In the genomic region with DNA sequence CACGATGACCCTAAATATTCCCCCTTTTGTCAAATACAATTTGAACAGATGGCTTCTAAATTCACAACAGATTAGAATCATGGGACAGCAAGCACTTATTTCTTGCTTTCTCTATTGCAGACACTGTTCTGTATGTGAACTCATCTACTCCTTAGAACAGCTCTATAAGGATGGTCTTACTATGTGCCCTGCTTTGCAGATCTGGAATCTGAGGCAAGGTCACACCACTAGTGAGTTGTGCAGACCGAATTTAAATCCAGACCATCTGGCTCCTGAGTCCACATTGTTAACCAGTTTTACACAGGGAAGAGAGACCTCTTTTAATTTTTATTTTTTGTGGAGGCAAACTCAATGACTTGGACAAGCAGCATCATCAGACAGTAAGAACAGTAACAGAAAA, we compare ENCODE assay signal across 23 cellular contexts. TPM values are rescaled to one million over a fixed set of nuclear protein-coding genes. Genes with fewer than 3 reads are reported as not detected.
DNase-seq lines count a peak whose midpoint lies in the region; ATAC-seq and TF ChIP-seq lines count a peak whose summit lies in the region.
"Had no signal": no experiment of that assay in that cellular context is flagged by ENCODE, and none has a peak within 500 bp of the region (broad histone marks: within the 10 kb centered on the region; RNA-seq: fewer than 3 reads in every experiment).

No MANE protein-coding gene starts in this region.

- CTCF ChIA-PET in activated CD4-positive, alpha-beta T cell treated with anti-CD3 and anti-CD28 coated beads, Interleukin-2, amount 10 ng/mL, durations not matched to agents 7 days and 5 days (lab: Charles Lee), result interaction anchor here (1.4 kb wide), 1 partner anchor 41 kb away, joined by 3 read pairs; no protein-coding TSS in a partner anchor
- CTCF ChIA-PET in GM10248 (lab: Yijun Ruan, JAX), result interaction anchor here (1.7 to 2.0 kb wide), 3 partner anchors 10 to 31 kb away, joined by 3 to 7 read pairs (median 6); no protein-coding TSS in a partner anchor

- H3K4me1 Mint-ChIP-seq in activated CD4-positive, alpha-beta T cell treated with anti-CD3 and anti-CD28 coated beads, Interleukin-2, amount 10 ng/mL, durations not matched to agents 7 days and 5 days, result peaks cover 80% of the 10 kb centered on the region
- H3K4me1 Mint-ChIP-seq in CD4-positive, CD25-positive, alpha-beta regulatory T cell, result peaks cover 56 to 96% (median 82%) of the 10 kb centered on the region in 4 donors
- peaks cover 77% of the 10 kb centered on the region for H3K4me1 Mint-ChIP-seq in glutamatergic neuron (ENCODE audit: low read depth, unreplicated experiment)
- peaks cover 65% of the 10 kb centered on the region for H3K4me1 Mint-ChIP-seq in T-helper 2 cell treated with Interferon-gamma antibody and Interleukin-4, amounts not matched to agents 5 μg/mL and 100 μg/mL, for 36 hours (ENCODE audit: low read depth)

- no peaks in the 10 kb centered on the region for H3K27me3 Mint-ChIP-seq in activated CD4-positive, alpha-beta T cell treated with anti-CD3 and anti-CD28 coated beads, Interleukin-2, amount 10 ng/mL, durations not matched to agents 7 days and 5 days
- no peaks in the 10 kb centered on the region for H3K27me3 Mint-ChIP-seq in CD4-positive, CD25-positive, alpha-beta regulatory T cell
- peaks cover 4% of the 10 kb centered on the region for H3K27me3 Mint-ChIP-seq in glutamatergic neuron (ENCODE audit: unreplicated experiment)
- no peaks in the 10 kb centered on the region for H3K27me3 Mint-ChIP-seq in T-helper 2 cell treated with Interferon-gamma antibody and Interleukin-4, amounts not matched to agents 5 μg/mL and 100 μg/mL, for 36 hours (ENCODE audit: low read depth)
- H3K27me3 Mint-ChIP-seq: dendritic cell treated with granulocyte-macrophage colony-stimulating factor and Interleukin-4, amounts not matched to agents 40 ng/mL and 50 ng/mL, for 4 days; progenitor cell of endocrine pancreas had no signal

- no peak for ATAC-seq in CD4-positive, CD25-positive, alpha-beta regulatory T cell (ENCODE audit: low read depth in 2 of 2)
- ATAC-seq: gastrocnemius medialis, lower lobe of right lung, upper lobe of right lung had no signal

- H3K36me3 Mint-ChIP-seq in activated CD4-positive, alpha-beta T cell treated with anti-CD3 and anti-CD28 coated beads, Interleukin-2, amount 10 ng/mL, durations not matched to agents 7 days and 5 days (ENCODE audit: low read depth), result peaks cover 63% of the 10 kb centered on the region
- peaks cover 8% of the 10 kb centered on the region for H3K36me3 Mint-ChIP-seq in CD4-positive, CD25-positive, alpha-beta regulatory T cell
- peaks cover 7% of the 10 kb centered on the region for H3K36me3 Mint-ChIP-seq in glutamatergic neuron (ENCODE audit: unreplicated experiment)
- peaks cover 26% of the 10 kb centered on the region for H3K36me3 Mint-ChIP-seq in T-helper 2 cell treated with Interferon-gamma antibody and Interleukin-4, amounts not matched to agents 5 μg/mL and 100 μg/mL, for 36 hours (ENCODE audit: low read depth)

- DNase-seq in activated CD4-positive, alpha-beta T cell treated with anti-CD3 and anti-CD28 coated beads, Interleukin-2, amount 10 ng/mL, durations not matched to agents 7 days and 5 days, result no peak
- DNase-seq in activated CD4-positive, alpha-beta T cell treated with anti-CD3 and anti-CD28 coated beads for 48 hours, result no peak
- no peak for DNase-seq in CD4-positive, CD25-positive, alpha-beta regulatory T cell
- DNase-seq in NCI-H82 treated with DMSO at 0.1 percent for 48 hours (lab: John Stamatoyannopoulos, UW; ENCODE audit: unreplicated experiment), result peak; percentile 62
- DNase-seq in glutamatergic neuron, result no peak
- no peak for DNase-seq in GM10248 (ENCODE audit: extremely low spot score)
- no peak for DNase-seq in T-helper 2 cell treated with Interferon-gamma antibody and Interleukin-4, amounts not matched to agents 5 μg/mL and 100 μg/mL, for 36 hours (ENCODE audit: low spot score)
- no peak for DNase-seq in CD1c-positive myeloid dendritic cell (ENCODE audit: extremely low spot score)
- DNase-seq: activated CD4-positive, CD25-positive, alpha-beta regulatory T cell treated with anti-CD3 and anti-CD28 coated beads, Interleukin-2, amount 50 U/mL, for 72 hours; activated effector memory CD4-positive, alpha-beta T cell treated with anti-CD3 and anti-CD28 coated beads, Interleukin-2, amount 50 U/mL, for 16 hours; amniotic stem cell; gastrocnemius medialis; lower lobe of right lung; MG63; NCI-H1417; NCI-H2081 treated with DMSO at 0.1 percent for 48 hours; NK-92 treated with Interleukin-12 subunit alpha and Interleukin-12 subunit beta, amount 100 ng/mL, for 24 hours; SIG-M5; upper lobe of right lung had no signal

- H3K27me3 ChIP-seq in CD4-positive, CD25-positive, alpha-beta regulatory T cell (ENCODE audit: control insufficient read depth, insufficient read depth, low read length), result no peaks in the 10 kb centered on the region
- H3K27me3 ChIP-seq: breast epithelium, gastrocnemius medialis, MG63, upper lobe of right lung had no signal

- POLR2A ChIA-PET in activated CD4-positive, alpha-beta T cell treated with anti-CD3 and anti-CD28 coated beads, Interleukin-2, amount 10 ng/mL, durations not matched to agents 7 days and 5 days (lab: Charles Lee), result no interaction called here
- POLR2A ChIA-PET in GM10248 (lab: Yijun Ruan, JAX), result no interaction called here

- no peak overlapping the region for H3K4me3 Mint-ChIP-seq in activated CD4-positive, alpha-beta T cell treated with anti-CD3 and anti-CD28 coated beads, Interleukin-2, amount 10 ng/mL, durations not matched to agents 7 days and 5 days
- H3K4me3 Mint-ChIP-seq in CD4-positive, CD25-positive, alpha-beta regulatory T cell, result peak overlapping the region in 3 of 4 donors; percentile 2 to 32 (median 28)
- H3K4me3 Mint-ChIP-seq in glutamatergic neuron (ENCODE audit: unreplicated experiment), result peak overlapping the region; percentile 57
- no peak overlapping the region for H3K4me3 Mint-ChIP-seq in T-helper 2 cell treated with Interferon-gamma antibody and Interleukin-4, amounts not matched to agents 5 μg/mL and 100 μg/mL, for 36 hours
- H3K4me3 Mint-ChIP-seq: dendritic cell treated with granulocyte-macrophage colony-stimulating factor and Interleukin-4, amounts not matched to agents 40 ng/mL and 50 ng/mL, for 4 days had no signal

- no peak overlapping the region for H3K4me3 ChIP-seq in CD4-positive, CD25-positive, alpha-beta regulatory T cell (ENCODE audit: low read depth, low read length)
- H3K4me3 ChIP-seq: breast epithelium, gastrocnemius medialis, lower lobe of right lung, MG63, upper lobe of right lung had no signal

- TF ChIP-seq CTCF in glutamatergic neuron (IDR thresholded peaks at IDR 0.05; ENCODE audit: partially characterized antibody, unreplicated experiment) (no peak), GM10248 (IDR thresholded peaks at IDR 0.05; ENCODE audit: control extremely low read depth, extremely low read depth, low read depth, missing control alignments) (no peak)

- H3K4me1 ChIP-seq in CD4-positive, CD25-positive, alpha-beta regulatory T cell (ENCODE audit: control insufficient read depth, insufficient read depth, low read length, poor library complexity, severe bottlenecking), result peaks cover 58% of the 10 kb centered on the region
- H3K4me1 ChIP-seq: breast epithelium, gastrocnemius medialis, lower lobe of right lung, upper lobe of right lung had no signal

- peaks cover 3% of the 10 kb centered on the region for H3K9me3 Mint-ChIP-seq in activated CD4-positive, alpha-beta T cell treated with anti-CD3 and anti-CD28 coated beads, Interleukin-2, amount 10 ng/mL, durations not matched to agents 7 days and 5 days
- H3K9me3 Mint-ChIP-seq in CD4-positive, CD25-positive, alpha-beta regulatory T cell, result no peaks in the 10 kb centered on the region
- H3K9me3 Mint-ChIP-seq in glutamatergic neuron (ENCODE audit: unreplicated experiment), result peaks cover 5% of the 10 kb centered on the region
- no peaks in the 10 kb centered on the region for H3K9me3 Mint-ChIP-seq in T-helper 2 cell treated with Interferon-gamma antibody and Interleukin-4, amounts not matched to agents 5 μg/mL and 100 μg/mL, for 36 hours
- H3K9me3 Mint-ChIP-seq: dendritic cell treated with granulocyte-macrophage colony-stimulating factor and Interleukin-4, amounts not matched to agents 40 ng/mL and 50 ng/mL, for 4 days had no signal

- H3K27ac ChIP-seq in CD4-positive, CD25-positive, alpha-beta regulatory T cell (ENCODE audit: insufficient read depth, low read length, poor library complexity, severe bottlenecking), result peak overlapping the region; percentile 61
- H3K27ac ChIP-seq: breast epithelium, gastrocnemius medialis, lower lobe of right lung, upper lobe of right lung had no signal

- peak overlapping the region; percentile 66 for H3K27ac Mint-ChIP-seq in activated CD4-positive, alpha-beta T cell treated with anti-CD3 and anti-CD28 coated beads, Interleukin-2, amount 10 ng/mL, durations not matched to agents 7 days and 5 days
- peak overlapping the region; percentile 72 to 90 (median 90) for H3K27ac Mint-ChIP-seq in CD4-positive, CD25-positive, alpha-beta regulatory T cell
- peak overlapping the region; percentile 72 for H3K27ac Mint-ChIP-seq in glutamatergic neuron (ENCODE audit: unreplicated experiment)
- H3K27ac Mint-ChIP-seq in T-helper 2 cell treated with Interferon-gamma antibody and Interleukin-4, amounts not matched to agents 5 μg/mL and 100 μg/mL, for 36 hours, result no peak overlapping the region
- H3K27ac Mint-ChIP-seq: dendritic cell treated with granulocyte-macrophage colony-stimulating factor and Interleukin-4, amounts not matched to agents 40 ng/mL and 50 ng/mL, for 4 days; progenitor cell of endocrine pancreas had no signal

- no peaks in the 10 kb centered on the region for H3K36me3 ChIP-seq in CD4-positive, CD25-positive, alpha-beta regulatory T cell (ENCODE audit: control insufficient read depth, insufficient read depth, low read length)
- H3K36me3 ChIP-seq: breast epithelium, gastrocnemius medialis, lower lobe of right lung, MG63, upper lobe of right lung had no signal

- no peaks in the 10 kb centered on the region for H3K9me3 ChIP-seq in CD4-positive, CD25-positive, alpha-beta regulatory T cell (ENCODE audit: control insufficient read depth in 2 of 2, low read length in 2 of 2)
- H3K9me3 ChIP-seq: breast epithelium, gastrocnemius medialis, lower lobe of right lung, MG63, upper lobe of right lung had no signal

RNA-seq across cellular contexts. Expression of a gene that starts 50.2 kb away (rescaled TPM):
- total RNA-seq in activated CD4-positive, alpha-beta T cell treated with anti-CD3 and anti-CD28 coated beads, Interleukin-2, amount 10 ng/mL, durations not matched to agents 7 days and 5 days, result 10 to 100 TPM; 51.1 to 57.4 TPM
- 78.9 TPM for total RNA-seq in CD4-positive, CD25-positive, alpha-beta regulatory T cell
- 10 to 100 TPM; 11.7 to 13.4 (median 12.6) TPM for polyA plus RNA-seq in CD4-positive, CD25-positive, alpha-beta regulatory T cell
- 94.3 TPM for total RNA-seq in glutamatergic neuron (ENCODE audit: unreplicated experiment)
- polyA plus RNA-seq: keratinocyte had no signal

Comparison
In these comparisons a context has a peak if more than half of its experiments do, and no peak if none do; other contexts are left out.
1. H3K4me3 Mint-ChIP-seq: peak in CD4-positive, CD25-positive, alpha-beta regulatory T cell (3 of 4) and glutamatergic neuron (single experiment); none in activated CD4-positive, alpha-beta T cell treated with anti-CD3 and anti-CD28 coated beads, Interleukin-2, amount 10 ng/mL, durations not matched to agents 7 days and 5 days (single experiment) and T-helper 2 cell treated with Interferon-gamma antibody and Interleukin-4, amounts not matched to agents 5 μg/mL and 100 μg/mL, for 36 hours (single experiment).